In the genomic region with DNA sequence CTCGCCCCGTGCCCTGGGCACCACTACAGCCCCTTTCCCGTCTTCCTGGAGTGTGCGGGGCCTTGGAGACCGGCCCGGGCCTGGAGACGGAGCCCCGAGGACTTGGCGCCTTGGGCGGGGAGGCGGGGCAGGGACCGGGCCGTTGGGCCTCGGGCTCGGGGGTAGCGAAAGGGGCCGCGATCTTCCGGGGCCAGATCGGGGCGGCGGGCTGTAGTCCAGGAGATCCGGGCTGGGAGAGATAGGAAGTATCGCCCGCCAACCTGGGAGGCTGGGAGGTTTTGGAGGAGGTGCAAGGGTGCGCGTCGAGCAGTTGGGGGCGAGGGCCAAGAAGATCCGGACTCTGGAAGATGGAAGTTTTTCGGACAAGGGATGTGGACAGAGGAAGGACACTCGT, we compare ENCODE assay signal across 2 cellular contexts.
TF ChIP-seq lines count a peak whose summit lies in the region.

No MANE protein-coding gene starts in this region.

TF ChIP-seq in A549, 52 proteins besides CTCF, POLR2A, EP300 and RAD21:
- TF ChIP-seq FOSB (CRISPR knock-in tag; IDR thresholded peaks at IDR 0.05), result no peak
- TF ChIP-seq, protein P1, sequence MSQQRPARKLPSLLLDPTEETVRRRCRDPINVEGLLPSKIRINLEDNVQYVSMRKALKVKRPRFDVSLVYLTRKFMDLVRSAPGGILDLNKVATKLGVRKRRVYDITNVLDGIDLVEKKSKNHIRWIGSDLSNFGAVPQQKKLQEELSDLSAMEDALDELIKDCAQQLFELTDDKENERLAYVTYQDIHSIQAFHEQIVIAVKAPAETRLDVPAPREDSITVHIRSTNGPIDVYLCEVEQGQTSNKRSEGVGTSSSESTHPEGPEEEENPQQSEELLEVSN (IDR thresholded peaks at IDR 0.05; ENCODE audit: borderline replicate concordance, low read depth), result 0 out of 2 replicates have a peak, but pooled peaks have one; percentile 22

TF ChIP-seq in H1, 55 proteins besides CTCF, POLR2A, EP300 and RAD21:
- TF ChIP-seq PHF8 (conservative IDR thresholded peaks at IDR 0.05; ENCODE audit: low read depth, low read length), result no peak; the same call in 1 of the 2 replicates
- peak; percentile 49 for TF ChIP-seq ASH2L (IDR thresholded peaks at IDR 0.05; ENCODE audit: low read length)
- TF ChIP-seq, protein P1 (IDR thresholded peaks at IDR 0.05), result no peak
